ENCODE assay signal across 15 cellular contexts in the genomic region with DNA sequence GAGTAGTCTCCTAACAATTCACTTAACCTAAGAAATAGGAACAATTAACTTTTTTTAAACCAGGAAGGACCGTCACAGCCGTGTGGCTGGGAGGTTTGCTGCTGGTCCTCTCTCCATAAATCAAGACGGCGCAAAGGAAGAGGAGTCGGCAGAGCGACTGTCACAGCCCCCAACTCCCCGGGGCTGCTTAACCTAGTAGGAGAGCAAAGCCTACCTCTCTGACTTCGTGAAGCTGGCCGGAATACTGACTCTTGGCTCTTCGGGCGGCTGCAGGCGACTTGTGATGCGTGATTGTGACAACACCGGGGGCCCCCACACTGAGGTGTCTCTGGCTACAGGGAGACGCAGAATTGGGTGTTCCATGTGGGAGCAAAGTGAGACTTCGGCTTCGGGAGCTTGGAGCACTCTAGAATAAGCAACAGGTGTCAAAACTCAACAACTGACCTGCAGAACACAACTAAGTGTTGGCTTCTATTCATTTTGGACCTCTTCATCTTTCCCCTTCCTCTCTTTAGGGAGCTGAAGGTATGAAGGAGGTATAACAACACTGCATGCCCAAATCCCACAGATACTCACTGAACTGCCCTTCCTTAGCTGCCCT.
A peak's percentile ranks its signal among the peaks of the same experiment; 100 is the strongest.
DNase-seq lines count a peak whose midpoint lies in the region; ATAC-seq and TF ChIP-seq lines count a peak whose summit lies in the region.
"Had no signal": no experiment of that assay in that cellular context is flagged by ENCODE, and none has a peak within 500 bp of the region (broad histone marks: within the 10 kb centered on the region; RNA-seq: fewer than 3 reads in every experiment).

No MANE protein-coding gene starts in this region.

- no peaks in the 10 kb centered on the region for H3K4me1 ChIP-seq in ascending aorta
- H3K4me1 ChIP-seq: BLaER1 treated with 17β-estradiol and CSF1 and Interleukin-3, amounts not matched to agents 10 nM and 100 nM had no signal

- no peaks in the 10 kb centered on the region for H3K9me3 ChIP-seq in ascending aorta
- H3K9me3 ChIP-seq: BLaER1 treated with 17β-estradiol and CSF1 and Interleukin-3, amounts not matched to agents 10 nM and 100 nM had no signal

- H3K36me3 Mint-ChIP-seq in activated CD4-positive, alpha-beta T cell treated with anti-CD3 and anti-CD28 coated beads, Interleukin-2, amount 10 ng/mL, durations not matched to agents 24 days and 14 days (ENCODE audit: low read depth) = no peaks in the 10 kb centered on the region
- no peaks in the 10 kb centered on the region for H3K36me3 Mint-ChIP-seq in activated CD4-positive, alpha-beta T cell treated with anti-CD3 and anti-CD28 coated beads, Interleukin-2, amount 10 ng/mL, durations not matched to agents 7 days and 5 days (ENCODE audit: low read depth)
- peaks cover 6% of the 10 kb centered on the region for H3K36me3 Mint-ChIP-seq in WTC11
- peaks cover 24% of the 10 kb centered on the region for H3K36me3 Mint-ChIP-seq in memory B cell
- peaks cover 57% of the 10 kb centered on the region for H3K36me3 Mint-ChIP-seq in stimulated activated memory B cell treated with anti-CD40 and anti-IgM and Interleukin-4, amounts not matched to agents 10 μg/mL and 1 μg/mL and 100 μg/mL, for 72 hours
- H3K36me3 Mint-ChIP-seq: CD4-positive, CD25-positive, alpha-beta regulatory T cell had no signal

- POLR2A ChIA-PET in activated CD4-positive, alpha-beta T cell treated with anti-CD3 and anti-CD28 coated beads, Interleukin-2, amount 10 ng/mL, durations not matched to agents 7 days and 5 days (lab: Charles Lee) = no interaction called here
- POLR2A ChIA-PET in WTC11 (lab: Charles Lee) = no interaction called here

- no peak for DNase-seq in activated CD4-positive, alpha-beta T cell treated with anti-CD3 and anti-CD28 coated beads, Interleukin-2, amount 10 ng/mL, durations not matched to agents 24 days and 14 days
- DNase-seq in activated CD4-positive, alpha-beta T cell treated with anti-CD3 and anti-CD28 coated beads, Interleukin-2, amount 10 ng/mL, durations not matched to agents 7 days and 5 days = no peak
- no peak for DNase-seq in WTC11 (ENCODE audit: low spot score)
- no peak for DNase-seq in memory B cell (ENCODE audit: low spot score in 2 of 2)
- no peak for DNase-seq in ascending aorta (ENCODE audit: low spot score in 2 of 2)
- no peak for DNase-seq in AML-193 (lab: John Stamatoyannopoulos, UW)
- DNase-seq: Calu3; CD4-positive, CD25-positive, alpha-beta regulatory T cell; DMS 273 treated with DMSO at 0.1 percent for 48 hours; GM23248; H7 had no signal

- no peak overlapping the region for H3K4me3 Mint-ChIP-seq in activated CD4-positive, alpha-beta T cell treated with anti-CD3 and anti-CD28 coated beads, Interleukin-2, amount 10 ng/mL, durations not matched to agents 24 days and 14 days
- H3K4me3 Mint-ChIP-seq in activated CD4-positive, alpha-beta T cell treated with anti-CD3 and anti-CD28 coated beads, Interleukin-2, amount 10 ng/mL, durations not matched to agents 7 days and 5 days = no peak overlapping the region
- H3K4me3 Mint-ChIP-seq in WTC11 (no peak overlapping the region), memory B cell (no peak overlapping the region)
- no peak overlapping the region for H3K4me3 Mint-ChIP-seq in stimulated activated memory B cell treated with anti-CD40 and anti-IgM and Interleukin-4, amounts not matched to agents 10 μg/mL and 1 μg/mL and 100 μg/mL, for 72 hours
- H3K4me3 Mint-ChIP-seq: CD4-positive, CD25-positive, alpha-beta regulatory T cell had no signal

- no peaks in the 10 kb centered on the region for H3K36me3 ChIP-seq in ascending aorta
- H3K36me3 ChIP-seq: BLaER1 treated with 17β-estradiol and CSF1 and Interleukin-3, amounts not matched to agents 10 nM and 100 nM had no signal

- no peak for TF ChIP-seq CTCF in WTC11 (IDR thresholded peaks at IDR 0.05)
- no peak for TF ChIP-seq CTCF in ascending aorta (IDR thresholded peaks at IDR 0.05)

- peak overlapping the region; percentile 62 for H3K27ac Mint-ChIP-seq in activated CD4-positive, alpha-beta T cell treated with anti-CD3 and anti-CD28 coated beads, Interleukin-2, amount 10 ng/mL, durations not matched to agents 24 days and 14 days
- H3K27ac Mint-ChIP-seq in activated CD4-positive, alpha-beta T cell treated with anti-CD3 and anti-CD28 coated beads, Interleukin-2, amount 10 ng/mL, durations not matched to agents 7 days and 5 days = no peak overlapping the region
- H3K27ac Mint-ChIP-seq in WTC11 = peak overlapping the region; percentile 86
- peak overlapping the region; percentile 77 for H3K27ac Mint-ChIP-seq in memory B cell
- peak overlapping the region; percentile 60 for H3K27ac Mint-ChIP-seq in stimulated activated memory B cell treated with anti-CD40 and anti-IgM and Interleukin-4, amounts not matched to agents 10 μg/mL and 1 μg/mL and 100 μg/mL, for 72 hours
- H3K27ac Mint-ChIP-seq: CD4-positive, CD25-positive, alpha-beta regulatory T cell had no signal

- H3K4me3 ChIP-seq in ascending aorta = no peak overlapping the region
- H3K4me3 ChIP-seq: BLaER1 treated with 17β-estradiol and CSF1 and Interleukin-3, amounts not matched to agents 10 nM and 100 nM; GM23248 had no signal

- H3K27ac ChIP-seq in ascending aorta = no peak overlapping the region
- H3K27ac ChIP-seq: 22Rv1; BLaER1 treated with 17β-estradiol and CSF1 and Interleukin-3, amounts not matched to agents 10 nM and 100 nM; GM23248 had no signal

- H3K9me3 Mint-ChIP-seq in activated CD4-positive, alpha-beta T cell treated with anti-CD3 and anti-CD28 coated beads, Interleukin-2, amount 10 ng/mL, durations not matched to agents 24 days and 14 days = no peaks in the 10 kb centered on the region
- no peaks in the 10 kb centered on the region for H3K9me3 Mint-ChIP-seq in activated CD4-positive, alpha-beta T cell treated with anti-CD3 and anti-CD28 coated beads, Interleukin-2, amount 10 ng/mL, durations not matched to agents 7 days and 5 days
- H3K9me3 Mint-ChIP-seq in WTC11 (peaks cover 1% of the 10 kb centered on the region), memory B cell (no peaks in the 10 kb centered on the region)
- H3K9me3 Mint-ChIP-seq in stimulated activated memory B cell treated with anti-CD40 and anti-IgM and Interleukin-4, amounts not matched to agents 10 μg/mL and 1 μg/mL and 100 μg/mL, for 72 hours = no peaks in the 10 kb centered on the region

- peaks cover 7% of the 10 kb centered on the region for H3K4me1 Mint-ChIP-seq in activated CD4-positive, alpha-beta T cell treated with anti-CD3 and anti-CD28 coated beads, Interleukin-2, amount 10 ng/mL, durations not matched to agents 24 days and 14 days
- H3K4me1 Mint-ChIP-seq in activated CD4-positive, alpha-beta T cell treated with anti-CD3 and anti-CD28 coated beads, Interleukin-2, amount 10 ng/mL, durations not matched to agents 7 days and 5 days = peaks cover 9% of the 10 kb centered on the region
- H3K4me1 Mint-ChIP-seq in WTC11 (peaks cover 37% of the 10 kb centered on the region), memory B cell (peaks cover 31% of the 10 kb centered on the region)
- peaks cover 50% of the 10 kb centered on the region for H3K4me1 Mint-ChIP-seq in stimulated activated memory B cell treated with anti-CD40 and anti-IgM and Interleukin-4, amounts not matched to agents 10 μg/mL and 1 μg/mL and 100 μg/mL, for 72 hours

- CTCF ChIA-PET in activated CD4-positive, alpha-beta T cell treated with anti-CD3 and anti-CD28 coated beads, Interleukin-2, amount 10 ng/mL, durations not matched to agents 7 days and 5 days (lab: Charles Lee) = no interaction called here
- CTCF ChIA-PET in WTC11 (lab: Charles Lee) = no interaction called here

- H3K27me3 Mint-ChIP-seq in activated CD4-positive, alpha-beta T cell treated with anti-CD3 and anti-CD28 coated beads, Interleukin-2, amount 10 ng/mL, durations not matched to agents 24 days and 14 days = no peaks in the 10 kb centered on the region
- no peaks in the 10 kb centered on the region for H3K27me3 Mint-ChIP-seq in activated CD4-positive, alpha-beta T cell treated with anti-CD3 and anti-CD28 coated beads, Interleukin-2, amount 10 ng/mL, durations not matched to agents 7 days and 5 days
- H3K27me3 Mint-ChIP-seq in WTC11 (ENCODE audit: low read depth) (no peaks in the 10 kb centered on the region), memory B cell (no peaks in the 10 kb centered on the region)
- no peaks in the 10 kb centered on the region for H3K27me3 Mint-ChIP-seq in stimulated activated memory B cell treated with anti-CD40 and anti-IgM and Interleukin-4, amounts not matched to agents 10 μg/mL and 1 μg/mL and 100 μg/mL, for 72 hours
- H3K27me3 Mint-ChIP-seq: CD4-positive, CD25-positive, alpha-beta regulatory T cell had no signal

- ATAC-seq in WTC11 = no peak
- ATAC-seq in memory B cell (ENCODE audit: low read depth) = no peak
- no peak for ATAC-seq in stimulated activated memory B cell treated with anti-CD40 and anti-IgM and Interleukin-4, amounts not matched to agents 10 μg/mL and 1 μg/mL and 100 μg/mL, for 72 hours
- no peak for ATAC-seq in HG03097 (IDR thresholded peaks at IDR 0.05; ENCODE audit: low FRiP score, unreplicated experiment)

- intact Hi-C loops in activated CD4-positive, alpha-beta T cell treated with anti-CD3 and anti-CD28 coated beads, Interleukin-2, amount 10 ng/mL, durations not matched to agents 24 days and 14 days (cut with micrococcal nuclease) = no loop called here
- intact Hi-C loops in ascending aorta (cut with DNase I) = no loop called here

- no peaks in the 10 kb centered on the region for H3K27me3 ChIP-seq in ascending aorta
- H3K27me3 ChIP-seq: BLaER1 treated with 17β-estradiol and CSF1 and Interleukin-3, amounts not matched to agents 10 nM and 100 nM had no signal

TF ChIP-seq in WTC11, 78 proteins besides CTCF, POLR2A, EP300 and RAD21:
- no peak for TF ChIP-seq NFYB (CRISPR knock-in tag; conservative IDR thresholded peaks at IDR 0.05; ENCODE audit: low read depth)
- no peak for TF ChIP-seq CREM (CRISPR knock-in tag; IDR thresholded peaks at IDR 0.05)
